In genomic region chr4:181578911-181579310, GRCh38 we compare ENCODE assay signal across 15 cellular contexts.
DNase-seq lines count a peak whose midpoint lies in the region; FAIRE-seq and TF ChIP-seq lines count a peak whose summit lies in the region.
"Had no signal": no experiment of that assay in that cellular context is flagged by ENCODE, and none has a peak within 500 bp of the region (broad histone marks: within the 10 kb centered on the region; RNA-seq: fewer than 3 reads in every experiment).

No MANE protein-coding gene starts in this region.

- H3K79me1 ChIP-seq in neuronal stem cell (ENCODE audit: low read depth, low read length): no peaks in the 10 kb centered on the region

- no peak overlapping the region for H3K4me3 ChIP-seq in astrocyte (ENCODE audit: insufficient read depth, low read depth, low read length)
- H3K4me3 ChIP-seq in neuronal stem cell (ENCODE audit: low read length in 2 of 2): no peak overlapping the region
- H3K4me3 ChIP-seq: GM12878 had no signal

- H3K9ac ChIP-seq in astrocyte (ENCODE audit: low read length): no peak overlapping the region
- no peak overlapping the region for H3K9ac ChIP-seq in neuronal stem cell (ENCODE audit: low read depth, low read length, poor library complexity)

- no peak overlapping the region for H4K91ac ChIP-seq in neuronal stem cell (ENCODE audit: low read depth, low read length, poor library complexity)

- H3K36me3 Mint-ChIP-seq in astrocyte (ENCODE audit: low read depth, unreplicated experiment): no peaks in the 10 kb centered on the region
- H3K36me3 Mint-ChIP-seq: CD4-positive, alpha-beta memory T cell had no signal

- no peak overlapping the region for H4K8ac ChIP-seq in neuronal stem cell (ENCODE audit: low read depth, low read length)

- no peaks in the 10 kb centered on the region for H3K27me3 ChIP-seq in astrocyte (ENCODE audit: insufficient read depth, low read length)
- no peaks in the 10 kb centered on the region for H3K27me3 ChIP-seq in neuronal stem cell (ENCODE audit: control insufficient read depth in 3 of 3, insufficient read depth in 3 of 3, low read depth in 1 of 3, low read length in 3 of 3)

- H3K4me1 Mint-ChIP-seq in astrocyte (ENCODE audit: low read depth, unreplicated experiment): peaks cover 3% of the 10 kb centered on the region
- H3K4me1 Mint-ChIP-seq: CD4-positive, alpha-beta memory T cell had no signal

- no CpG with 5 or more reads among the region's 5 CpGs for WGBS in neuronal stem cell (ENCODE audit: extremely low coverage in 2 of 2, insufficient read length in 2 of 2, insufficient replicate concordance in 1 of 2), 2 donors

- no peak overlapping the region for H3K27ac Mint-ChIP-seq in astrocyte (ENCODE audit: unreplicated experiment)
- H3K27ac Mint-ChIP-seq: CD4-positive, alpha-beta memory T cell had no signal

- no peak overlapping the region for H3K4ac ChIP-seq in neuronal stem cell (ENCODE audit: low read length)

- no peaks in the 10 kb centered on the region for H3K27me3 Mint-ChIP-seq in astrocyte (ENCODE audit: low read depth, unreplicated experiment)
- H3K27me3 Mint-ChIP-seq: CD4-positive, alpha-beta memory T cell had no signal

- no peaks in the 10 kb centered on the region for H3K9me3 Mint-ChIP-seq in astrocyte (ENCODE audit: unreplicated experiment)
- H3K9me3 Mint-ChIP-seq: H9 had no signal

- no peak overlapping the region for H3K14ac ChIP-seq in neuronal stem cell (ENCODE audit: low read length)

- no peak overlapping the region for H3K4me3 Mint-ChIP-seq in astrocyte (ENCODE audit: unreplicated experiment)
- H3K4me3 Mint-ChIP-seq: CD4-positive, alpha-beta memory T cell; H9 had no signal

- H2BK120ac ChIP-seq in neuronal stem cell (ENCODE audit: low read depth, low read length): no peak overlapping the region

- H3K4me1 ChIP-seq in astrocyte (ENCODE audit: insufficient read depth, low read length): no peaks in the 10 kb centered on the region
- H3K4me1 ChIP-seq in neuronal stem cell (ENCODE audit: control insufficient read depth in 2 of 2, insufficient read depth in 1 of 2, low read depth in 1 of 2, low read length in 2 of 2): peaks cover 0 to 2% of the 10 kb centered on the region in 2 donors

- DNase-seq in astrocyte (ENCODE audit: low read depth) (no peak), cerebellum (ENCODE audit: low spot score) (peak; percentile 26), neuronal stem cell (ENCODE audit: low spot score) (no peak), posterior vena cava (ENCODE audit: low spot score) (no peak), SKM-1 treated with dmso at 0.1 percent for 144 hours (lab: John Stamatoyannopoulos, UW; ENCODE audit: unreplicated experiment) (no peak), dermis blood vessel endothelial cell (no peak)
- DNase-seq: C1 segment of cervical spinal cord; CD4-positive, alpha-beta memory T cell; COR-L47; DMS153; DND-41; GDM1; H9 had no signal

- H3K36me3 ChIP-seq in astrocyte (ENCODE audit: insufficient read depth, low read length) (no peaks in the 10 kb centered on the region), neuronal stem cell (replicated peaks in 1 of 2; ENCODE audit: control insufficient read depth in 2 of 2, insufficient read depth in 2 of 2, low read length in 2 of 2) (no peaks in the 10 kb centered on the region)

- TF ChIP-seq CTCF in astrocyte (IDR thresholded peaks at IDR 0.05; ENCODE audit: insufficient read depth, low read depth, low read length): no peak

- intact Hi-C loops in posterior vena cava (cut with DNase I): no loop called here

- H2AFZ ChIP-seq in astrocyte (ENCODE audit: low read depth, low read length): peak overlapping the region; percentile 45
- peak overlapping the region; percentile 67 for H2AFZ ChIP-seq in neuronal stem cell (ENCODE audit: low read length)

- H3K79me2 ChIP-seq in astrocyte (ENCODE audit: insufficient read depth, low read length): no peaks in the 10 kb centered on the region

- no peak overlapping the region for H3K27ac ChIP-seq in astrocyte (ENCODE audit: low read depth, low read length)
- no peak overlapping the region for H3K27ac ChIP-seq in neuronal stem cell (replicated peaks; ENCODE audit: low read length)

- H4K20me1 ChIP-seq in astrocyte (ENCODE audit: insufficient read depth, low read length): no peaks in the 10 kb centered on the region

- H2BK5ac ChIP-seq in neuronal stem cell (ENCODE audit: low read length): no peak overlapping the region

- H3K23ac ChIP-seq in neuronal stem cell (ENCODE audit: low read depth, low read length, poor library complexity): no peak overlapping the region

- H2BK15ac ChIP-seq in neuronal stem cell (ENCODE audit: low read length): no peak overlapping the region

- H3K4me2 ChIP-seq in astrocyte (ENCODE audit: low read length) (no peak overlapping the region), neuronal stem cell (ENCODE audit: insufficient read depth, low read length, poor library complexity, severe bottlenecking) (no peak overlapping the region)

- H2AK5ac ChIP-seq in neuronal stem cell (ENCODE audit: low read depth, low read length): no peak overlapping the region

- no peak for FAIRE-seq in astrocyte (lab: Jason Lieb, UNC)
- FAIRE-seq: GM12878, GM19239 had no signal

- H3K9me3 ChIP-seq in astrocyte (ENCODE audit: insufficient read depth, low read depth, low read length) (no peaks in the 10 kb centered on the region), neuronal stem cell (replicated peaks in 1 of 2; ENCODE audit: control insufficient read depth in 2 of 2, insufficient read depth in 1 of 2, low read depth in 1 of 2, low read length in 2 of 2) (no peaks in the 10 kb centered on the region)

- H2BK12ac ChIP-seq in neuronal stem cell (ENCODE audit: low read length): no peak overlapping the region

- H3K18ac ChIP-seq in neuronal stem cell (ENCODE audit: low read length): no peak overlapping the region
